ENCODE assay signal across 24 cellular contexts in the genomic region with DNA sequence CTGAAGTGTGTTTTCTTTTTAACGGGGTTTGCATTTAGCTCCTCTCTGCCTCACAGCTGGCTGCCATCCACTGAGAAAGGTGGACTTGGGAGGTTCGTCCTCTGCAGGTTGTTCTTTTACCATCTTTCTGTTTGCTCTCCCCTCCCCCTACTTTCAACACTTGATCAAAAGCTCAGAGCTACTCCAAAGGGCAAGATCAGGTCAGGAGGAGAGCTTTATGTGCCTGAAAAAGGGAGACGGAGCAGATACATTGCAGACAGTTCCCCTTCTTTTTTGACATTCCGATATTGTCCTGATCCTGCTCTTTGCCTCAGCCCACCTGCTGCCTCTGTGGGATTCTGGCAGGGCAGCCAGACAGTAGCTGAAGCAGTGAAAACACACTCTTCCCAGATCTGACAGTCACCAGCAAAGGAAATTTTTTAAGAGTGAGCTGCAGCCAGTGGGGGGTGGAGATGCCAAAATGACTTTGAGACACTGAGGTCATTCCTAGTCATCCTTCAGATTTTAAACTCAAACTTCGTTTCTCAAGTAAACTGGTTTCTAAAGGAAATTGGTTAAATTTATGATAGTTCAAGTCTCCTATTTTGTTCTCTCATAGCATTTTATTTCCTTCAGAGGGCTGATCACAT. TPM values are rescaled to one million over a fixed set of nuclear protein-coding genes. Genes with fewer than 3 reads are reported as not detected.
DNase-seq lines count a peak whose midpoint lies in the region; ATAC-seq, FAIRE-seq and TF ChIP-seq lines count a peak whose summit lies in the region.
"Had no signal": no experiment of that assay in that cellular context is flagged by ENCODE, and none has a peak within 500 bp of the region (broad histone marks: within the 10 kb centered on the region; RNA-seq: fewer than 3 reads in every experiment).

No MANE protein-coding gene starts in this region.

- H4K5ac ChIP-seq in H1 (ENCODE audit: insufficient read length, low read depth, low read length) = no peak overlapping the region
- no peak overlapping the region for H4K5ac ChIP-seq in mesendoderm (ENCODE audit: low read length)

- H3K4me1 ChIP-seq in A549 = peaks cover 8% of the 10 kb centered on the region
- H3K4me1 ChIP-seq in H1 (replicated peaks in 1 of 4; ENCODE audit: control insufficient read depth in 3 of 4, insufficient read depth in 4 of 4, low read length in 3 of 4) = peaks cover 0 to 13% (median 6%) of the 10 kb centered on the region in 4 experiments; a peak in 5 of 7 replicates
- H3K4me1 ChIP-seq in mesendoderm (ENCODE audit: control insufficient read depth, low read depth, low read length) = peaks cover 3% of the 10 kb centered on the region
- no peaks in the 10 kb centered on the region for H3K4me1 ChIP-seq in lower lobe of right lung

- no peak overlapping the region for H2BK5ac ChIP-seq in H1 (ENCODE audit: low read depth, low read length)
- H2BK5ac ChIP-seq in mesendoderm (ENCODE audit: low read length) = no peak overlapping the region

- POLR2A ChIA-PET in A549 (lab: Yijun Ruan, JAX) (no interaction called here), H1 (lab: Charles Lee; ENCODE audit: partially characterized antibody) (no interaction called here)

- no peak for TF ChIP-seq CTCF in A549 (IDR thresholded peaks at IDR 0.05)
- TF ChIP-seq CTCF in H1 (IDR thresholded peaks at IDR 0.05; ENCODE audit: control extremely low read depth in 1 of 3, insufficient read depth in 1 of 3, low read depth in 1 of 3, low read length in 3 of 3) = no peak
- TF ChIP-seq CTCF in lower lobe of right lung (IDR thresholded peaks at IDR 0.05) = no peak

- H4K8ac ChIP-seq in H1 (ENCODE audit: extremely low read depth, insufficient read depth, low read length) (no peak overlapping the region), mesendoderm (ENCODE audit: low read depth, low read length) (no peak overlapping the region)

- H3K4me2 ChIP-seq in A549 = peak overlapping the region; percentile 14; the same call in 1 of the 3 replicates
- peak overlapping the region; percentile 7 to 45; a peak in 3 of 4 replicates for H3K4me2 ChIP-seq in H1 (ENCODE audit: insufficient read depth in 1 of 2, low read depth in 2 of 2, low read length in 2 of 2)
- H3K4me2 ChIP-seq in mesendoderm (ENCODE audit: low read length) = no peak overlapping the region

- H2AFZ ChIP-seq in H1 (ENCODE audit: low read length) = no peak overlapping the region

- no peak for TF ChIP-seq RAD21 in A549 (conservative IDR thresholded peaks at IDR 0.05 in 1 of 2, IDR thresholded peaks at IDR 0.05 in 1 of 2)
- no peak for TF ChIP-seq RAD21 in H1 (IDR thresholded peaks at IDR 0.05 in 1 of 2, conservative IDR thresholded peaks at IDR 0.05 in 1 of 2; ENCODE audit: low read depth in 2 of 2, low read length in 2 of 2)

- H3K56ac ChIP-seq in H1 (replicated peaks; ENCODE audit: insufficient read length, low read depth, low read length) = no peak overlapping the region
- no peak overlapping the region for H3K56ac ChIP-seq in mesendoderm (ENCODE audit: low read length)

- no peak overlapping the region for H3K14ac ChIP-seq in H1 (ENCODE audit: insufficient read length)

- H3K79me1 ChIP-seq in H1 (ENCODE audit: low read depth, low read length) (no peaks in the 10 kb centered on the region), mesendoderm (ENCODE audit: low read length) (no peaks in the 10 kb centered on the region)

- FAIRE-seq in A549 (lab: Jason Lieb, UNC) (no peak), HTR-8/SVneo (lab: Jason Lieb, UNC) (no peak), H1 (lab: Jason Lieb, UNC) (no peak)
- FAIRE-seq: A204.1, endothelial cell of umbilical vein had no signal

- H3K79me2 ChIP-seq in H1 (ENCODE audit: control insufficient read depth in 1 of 2, insufficient read depth in 2 of 2, low read length in 2 of 2) (no peaks in the 10 kb centered on the region), mesendoderm (ENCODE audit: control insufficient read depth, insufficient read depth, low read length) (no peaks in the 10 kb centered on the region)

- H3K9ac ChIP-seq in H1 (replicated peaks in 1 of 4; ENCODE audit: extremely low read depth in 1 of 4, low read depth in 3 of 4, low read length in 3 of 4) (no peak overlapping the region), mesendoderm (ENCODE audit: low read length) (no peak overlapping the region)

- TF ChIP-seq EP300 in A549 (IDR thresholded peaks at IDR 0.05) = no peak
- no peak for TF ChIP-seq EP300 in H1 (IDR thresholded peaks at IDR 0.05; ENCODE audit: borderline replicate concordance in 1 of 2, low read depth in 2 of 2, low read length in 2 of 2)

- no peak overlapping the region for H2BK20ac ChIP-seq in H1 (ENCODE audit: low read length)

- H3K9me3 ChIP-seq in A549 = no peaks in the 10 kb centered on the region
- H3K9me3 ChIP-seq in H1 (ENCODE audit: insufficient read depth in 2 of 2, low read depth in 1 of 2, low read length in 1 of 2) = no peaks in the 10 kb centered on the region
- no peaks in the 10 kb centered on the region for H3K9me3 ChIP-seq in lower lobe of right lung
- H3K9me3 ChIP-seq: upper lobe of left lung had no signal

- no peak for DNase-seq in A549 (ENCODE audit: low read depth in 1 of 2, low spot score in 1 of 2)
- peak; percentile 19 for DNase-seq in HTR-8/SVneo (ENCODE audit: insufficient read length, low spot score)
- no peak for DNase-seq in H1 (ENCODE audit: low read depth in 1 of 2, low spot score in 2 of 2)
- peak; percentile 39 for DNase-seq in mesendoderm
- no peak for DNase-seq in NCI-H1092 (lab: John Stamatoyannopoulos, UW)
- DNase-seq in mucosa of gallbladder (ENCODE audit: low spot score) = no peak
- DNase-seq in MV-4-11 (lab: John Stamatoyannopoulos, UW) = no peak
- no peak for DNase-seq in lower lobe of right lung
- DNase-seq: activated CD4-positive, alpha-beta T cell treated with anti-CD3 and anti-CD28 coated beads for 1 hour; activated CD8-positive, alpha-beta memory T cell treated with anti-CD3 and anti-CD28 coated beads, Interleukin-2, amount 50 U/mL, for 48 hours; activated naive CD4-positive, alpha-beta T cell treated with anti-CD3 and anti-CD28 coated beads, Interleukin-2, amount 50 U/mL, for 16 hours; caudate nucleus; COR-L47; heart right ventricle; left cardiac atrium; naive thymus-derived CD4-positive, alpha-beta T cell; NCI-H69; retina; stimulated activated CD4-positive, alpha-beta T cell treated with anti-CD3 and anti-CD28 coated beads, Interleukin-4, amount 100 ng/mL, for 24 hours; upper lobe of left lung had no signal

- H4K20me1 ChIP-seq in H1 (replicated peaks in 1 of 2; ENCODE audit: control insufficient read depth in 1 of 2, insufficient read depth in 2 of 2, low read length in 2 of 2) = no peaks in the 10 kb centered on the region

- H2BK15ac ChIP-seq in H1 (ENCODE audit: low read length) (no peak overlapping the region), mesendoderm (replicated peaks; ENCODE audit: low read depth) (no peak overlapping the region)

- H3K27me3 ChIP-seq in H1 (replicated peaks in 1 of 4; ENCODE audit: control insufficient read depth in 3 of 4, extremely low read depth in 1 of 4, insufficient read depth in 3 of 4, low read length in 3 of 4) = peaks cover 0 to under 1% (median 0%) of the 10 kb centered on the region in 4 experiments; a peak in 1 of 7 replicates
- no peaks in the 10 kb centered on the region for H3K27me3 ChIP-seq in mesendoderm (ENCODE audit: insufficient read depth, low read length, poor library complexity)
- H3K27me3 ChIP-seq in lower lobe of right lung (ENCODE audit: low read depth) = no peaks in the 10 kb centered on the region
- H3K27me3 ChIP-seq: heart right ventricle, upper lobe of left lung had no signal

- H3K18ac ChIP-seq in H1 (ENCODE audit: extremely low read depth, low read length) (no peak overlapping the region), mesendoderm (ENCODE audit: low read length) (no peak overlapping the region)

- no peak for ATAC-seq in A549
- no peak for ATAC-seq in lower lobe of right lung
- ATAC-seq: heart right ventricle; naive thymus-derived CD4-positive, alpha-beta T cell; Panc1 had no signal

- CTCF ChIA-PET in A549 (lab: Yijun Ruan, JAX) (interaction anchor here (1.0 kb wide), 1 partner anchor 13 kb away, joined by 3 read pairs; no protein-coding TSS in a partner anchor), H1 (lab: Charles Lee; ENCODE audit: partially characterized antibody) (interaction anchor here (1.7 to 1.9 kb wide), 2 partner anchors 10 to 18 kb away, joined by 4 to 7 read pairs; no protein-coding TSS in a partner anchor)

- H3K23me2 ChIP-seq in H1 (ENCODE audit: low read depth, low read length) = no peaks in the 10 kb centered on the region

- 72% methylated on average over 5 of the region's 5 CpGs for WGBS in A549 (ENCODE audit: missing lambda C conversion rate)
- WGBS in H1 (ENCODE audit: extremely low coverage in 1 of 2, insufficient coverage in 1 of 2, insufficient read length in 1 of 2, insufficient replicate concordance in 2 of 2, low coverage in 1 of 2, low lambda C conversion rate in 2 of 2, missing lambda C conversion rate in 1 of 2), 2 experiments = 72% methylated on average over 5 of the region's 5 CpGs; no CpG with 5 or more reads in 1 of the 2 experiments
- no CpG with 5 or more reads among the region's 5 CpGs for WGBS in mesendoderm (ENCODE audit: extremely low coverage, insufficient coverage, low lambda C conversion rate)

- TF ChIP-seq POLR2A in A549 (IDR thresholded peaks at IDR 0.05; ENCODE audit: low read length) (no peak), H1 (IDR thresholded peaks at IDR 0.05; ENCODE audit: control extremely low read depth in 1 of 2, low read depth in 2 of 2, low read length in 2 of 2) (no peak)

- H3K4ac ChIP-seq in H1 (replicated peaks; ENCODE audit: insufficient read length, low read depth, low read length) (no peak overlapping the region), mesendoderm (ENCODE audit: low read depth, low read length) (no peak overlapping the region)

- H2BK12ac ChIP-seq in H1 (ENCODE audit: low read depth, low read length) = no peak overlapping the region

- H3K36me3 ChIP-seq in H1 (ENCODE audit: control insufficient read depth in 2 of 4, insufficient read depth in 4 of 4, low read length in 3 of 4) (peaks cover 0 to 2% (median 0%) of the 10 kb centered on the region in 4 experiments; a peak in 2 of 8 replicates), mesendoderm (ENCODE audit: control insufficient read depth, insufficient read depth, low read length) (no peaks in the 10 kb centered on the region), lower lobe of right lung (peaks cover 6% of the 10 kb centered on the region)

- no peak overlapping the region for H2BK120ac ChIP-seq in H1 (replicated peaks; ENCODE audit: low read depth, low read length)
- no peak overlapping the region for H2BK120ac ChIP-seq in mesendoderm (ENCODE audit: low read depth, low read length)

- no peak overlapping the region for H4K91ac ChIP-seq in H1 (replicated peaks; ENCODE audit: insufficient read length, low read length)

- no peak overlapping the region for H3K23ac ChIP-seq in H1 (ENCODE audit: insufficient read length)
- no peak overlapping the region for H3K23ac ChIP-seq in mesendoderm (ENCODE audit: low read length)

- intact Hi-C loops in lower lobe of right lung (cut with DNase I) = no loop called here

- no peak overlapping the region for H2AK5ac ChIP-seq in H1 (ENCODE audit: low read depth, low read length)
- H2AK5ac ChIP-seq in mesendoderm (ENCODE audit: low read length) = no peak overlapping the region

- H3K4me3 ChIP-seq in A549 = no peak overlapping the region
- no peak overlapping the region for H3K4me3 ChIP-seq in H1 (ENCODE audit: extremely low read depth in 1 of 4, insufficient read depth in 2 of 4, low read depth in 3 of 4, low read length in 4 of 4)
- no peak overlapping the region for H3K4me3 ChIP-seq in mesendoderm (ENCODE audit: low read length)
- no peak overlapping the region for H3K4me3 ChIP-seq in lower lobe of right lung
- H3K4me3 ChIP-seq: heart right ventricle, upper lobe of left lung had no signal

- H3K27ac ChIP-seq in A549 (no peak overlapping the region), H1 (ENCODE audit: low read depth, low read length) (no peak overlapping the region), mesendoderm (ENCODE audit: low read depth, low read length) (no peak overlapping the region), lower lobe of right lung (no peak overlapping the region)
- H3K27ac ChIP-seq: heart right ventricle, upper lobe of left lung had no signal

RNA-seq across cellular contexts. Expression of gene SMLR1, which starts 26.5 kb away (rescaled TPM):
- polyA plus RNA-seq in A549 (2011; rRNA removed) (0.05 TPM in 1 of 2 replicates, not detected in the other), A549 (2017; fragmentation: RNase III; extraction: RNeasy Plus Mini Kit Qiagen cat#74134 plus additional on column Dnase treatment) (0.03 to 0.04 TPM in 2 of 3 replicates, not detected in the other), H1 (2011; rRNA removed) (not detected in 2 replicates)
- polyA plus RNA-seq in A549 (2012; cell fraction: cytosol; rRNA removed) = 0.03 and 0.04 TPM in 2 replicates
- not detected in 2 replicates for polyA plus RNA-seq in A549 (2012; cell fraction: nucleus; rRNA removed)
- polyA minus RNA-seq in A549 (2011; rRNA and poly(A)+ RNA removed) = not detected in 2 replicates
- not detected in 2 replicates for total RNA-seq in H1 (2021; fragmentation: NEBNext Ultra II Directional; extraction: Animal tissue kit (Norgen Biotek cat#: 25700))
- not detected for polyA plus RNA-seq in H1 (2011; cell fraction: cytosol; rRNA removed)
- polyA plus RNA-seq in H1 (2011; cell fraction: nucleus; rRNA removed) = not detected
- polyA plus RNA-seq in H1 (2012, experiment 1 of 2) = not detected in 4 replicates
- not detected for polyA plus RNA-seq in H1 (2012, experiment 2 of 2)
- polyA plus RNA-seq in H1 (2013, experiment 1 of 2) = not detected
- not detected for polyA plus RNA-seq in H1 (2013, experiment 2 of 2)
- not detected in 2 replicates for polyA minus RNA-seq in H1 (2011; rRNA and poly(A)+ RNA removed)
- polyA minus RNA-seq in H1 (2011; cell fraction: cytosol; rRNA and poly(A)+ RNA removed) = not detected
- polyA minus RNA-seq in H1 (2011; cell fraction: nucleus; rRNA and poly(A)+ RNA removed) = not detected
- polyA plus RNA-seq in mesendoderm (2013, experiment 1 of 2) = not detected
- not detected for polyA plus RNA-seq in mesendoderm (2013, experiment 2 of 2)
- total RNA-seq in mucosa of gallbladder (2.8 TPM), lower lobe of right lung (not detected)
- total RNA-seq: endothelial cell of umbilical vein; heart right ventricle; left cardiac atrium; naive thymus-derived CD4-positive, alpha-beta T cell; T-helper 1 cell treated with Interleukin-12 subunit alpha and Interleukin-12 subunit beta and Interleukin-4 antibody, amounts not matched to agents 30 ng/mL and 1 ng/mL, for 36 hours had no signal
- polyA plus RNA-seq: endothelial cell of umbilical vein; heart right ventricle; naive thymus-derived CD4-positive, alpha-beta T cell had no signal

Comparison
In these comparisons a context has a peak if more than half of its experiments do, and no peak if none do; other contexts are left out.
1. DNase-seq: peak in HTR-8/SVneo (single experiment) and mesendoderm (single experiment); none in A549 (0 of 2), H1 (0 of 2), NCI-H1092 (single experiment), mucosa of gallbladder (single experiment), MV-4-11 (single experiment) and lower lobe of right lung (single experiment).